2 cellular contexts compared by ENCODE assay signal in genomic region chr11:69969890-69970784, GRCh38.
TF ChIP-seq lines count a peak whose summit lies in the region.

No MANE protein-coding gene starts in this region.

TF ChIP-seq in HCT116, 20 proteins besides CTCF, POLR2A, EP300 and RAD21:
- TF ChIP-seq SIN3A (IDR thresholded peaks at IDR 0.05; ENCODE audit: low read depth), result no peak
- no peak for TF ChIP-seq SRF (IDR thresholded peaks at IDR 0.05; ENCODE audit: low read depth)
- TF ChIP-seq SP1 (IDR thresholded peaks at IDR 0.05; ENCODE audit: low read depth), result no peak
- TF ChIP-seq TCF7L2 (IDR thresholded peaks at IDR 0.05; ENCODE audit: borderline replicate concordance, extremely low read depth, insufficient read depth, insufficient read length), result no peak
- TF ChIP-seq REST (IDR thresholded peaks at IDR 0.05; ENCODE audit: low read depth), result no peak
- no peak for TF ChIP-seq ELF1 (IDR thresholded peaks at IDR 0.05; ENCODE audit: borderline replicate concordance, low read depth)
- no peak for TF ChIP-seq ATF3 (IDR thresholded peaks at IDR 0.05)
- no peak for TF ChIP-seq EGR1 (IDR thresholded peaks at IDR 0.05; ENCODE audit: low read depth)
- TF ChIP-seq EZH2phosphoT487 (IDR thresholded peaks at IDR 0.05; ENCODE audit: borderline replicate concordance), result no peak
- no peak for TF ChIP-seq CBX3 (IDR thresholded peaks at IDR 0.05; ENCODE audit: low read depth)
- TF ChIP-seq EZH2 (IDR thresholded peaks at IDR 0.05), result no peak
TF ChIP-seq in HCT116: peak in this region for 0.

TF ChIP-seq in GM12878, 131 proteins besides CTCF, POLR2A, EP300 and RAD21:
- TF ChIP-seq PKNOX1 (IDR thresholded peaks at IDR 0.05), result peak; percentile 45
- TF ChIP-seq BHLHE40 (IDR thresholded peaks at IDR 0.05; ENCODE audit: borderline replicate concordance in 1 of 2, low read depth in 2 of 2, low read length in 1 of 2), result no peak
TF ChIP-seq in GM12878: peak in this region for 1.
